1 cellular context compared by ENCODE assay signal in the genomic region with DNA sequence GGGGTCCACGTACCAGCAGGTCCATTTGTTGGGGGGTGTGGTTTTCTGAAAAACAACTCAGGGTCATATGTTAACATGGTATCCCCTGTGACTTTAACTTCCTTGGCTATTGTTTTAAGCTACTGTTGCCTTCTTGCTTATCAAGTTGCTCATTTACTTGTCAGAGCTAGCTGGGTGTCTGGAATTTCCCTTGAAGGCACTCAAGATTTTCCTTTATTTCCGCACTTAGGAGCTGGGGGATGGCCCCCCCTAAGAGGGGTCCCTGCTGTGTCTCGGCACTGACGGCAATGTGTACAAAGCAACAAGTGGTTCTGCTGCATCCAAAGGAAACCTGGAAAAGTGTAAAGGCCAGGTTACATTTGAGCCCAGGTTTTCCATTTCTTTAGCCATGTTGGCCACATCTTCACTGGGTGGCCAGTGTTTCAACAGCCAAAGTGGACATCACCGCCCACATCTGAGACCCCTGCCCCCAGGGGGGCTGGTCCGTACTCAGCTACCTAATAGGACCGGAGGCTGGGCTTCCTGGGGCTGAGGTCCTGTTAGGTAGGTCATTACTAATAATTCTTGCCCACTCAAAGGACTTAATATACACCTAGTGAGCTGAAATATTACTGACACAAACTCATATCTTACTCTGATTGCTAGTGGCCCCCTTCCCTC.
TF ChIP-seq lines count a peak whose summit lies in the region.

No MANE protein-coding gene starts in this region.

TF ChIP-seq in HepG2, 621 proteins besides CTCF, POLR2A, EP300 and RAD21 (continued from another document):
- TF ChIP-seq ZBTB8A (CRISPR knock-in tag; IDR thresholded peaks at IDR 0.05; ENCODE audit: borderline replicate concordance, low read depth) (no peak), SMAD3 (CRISPR knock-in tag; IDR thresholded peaks at IDR 0.05) (no peak), ARNT2 (CRISPR knock-in tag; IDR thresholded peaks at IDR 0.05; ENCODE audit: low read depth) (no peak)
